In genomic region chr3:48335290-48335689, GRCh38 we compare ENCODE assay signal across 15 cellular contexts. TPM values are rescaled to one million over a fixed set of nuclear protein-coding genes. Genes with fewer than 3 reads are reported as not detected.
"Had no signal": no experiment of that assay in that cellular context is flagged by ENCODE, and none has a peak within 500 bp of the region (broad histone marks: within the 10 kb centered on the region; RNA-seq: fewer than 3 reads in every experiment).

No MANE protein-coding gene starts in this region.

RNA-seq across cellular contexts. Expression of gene SPINK8, which starts 1.8 kb away (rescaled TPM):
- total RNA-seq: glomerular endothelial cell; heart left ventricle; kidney epithelial cell; left colon; left ventricle myocardium superior; lung microvascular endothelial cell; mesenteric fat pad; mononuclear cell; naive thymus-derived CD4-positive, alpha-beta T cell; osteoblast; pulmonary artery endothelial cell; sigmoid colon; stomach; thoracic aorta; urinary bladder had no signal

RNA-seq across cellular contexts. Expression of gene FBXW12, which starts 36.7 kb away (rescaled TPM):
- total RNA-seq: glomerular endothelial cell; heart left ventricle; left colon; left ventricle myocardium superior; lung microvascular endothelial cell; mesenteric fat pad; mononuclear cell; naive thymus-derived CD4-positive, alpha-beta T cell; osteoblast; sigmoid colon; stomach; thoracic aorta had no signal
